In genomic region chr16:49605536-49606241, GRCh38 we compare ENCODE assay signal across 19 cellular contexts.
DNase-seq lines count a peak whose midpoint lies in the region; ATAC-seq and TF ChIP-seq lines count a peak whose summit lies in the region.
"Had no signal": no experiment of that assay in that cellular context is flagged by ENCODE, and none has a peak within 500 bp of the region (broad histone marks: within the 10 kb centered on the region; RNA-seq: fewer than 3 reads in every experiment).

No MANE protein-coding gene starts in this region.

- H3K27ac Mint-ChIP-seq in activated CD8-positive, alpha-beta memory T cell treated with anti-CD3 and anti-CD28 coated beads, Interleukin-2, amount 10 ng/mL, durations not matched to agents 7 days and 5 days = no peak overlapping the region
- H3K27ac Mint-ChIP-seq: CD14-positive monocyte had no signal

- no peaks in the 10 kb centered on the region for H3K4me1 ChIP-seq in vagina
- H3K4me1 ChIP-seq: Caco-2 had no signal

- H3K27me3 ChIP-seq in vagina = no peaks in the 10 kb centered on the region
- H3K27me3 ChIP-seq: MG63 had no signal

- no peak overlapping the region for H3K4me3 ChIP-seq in vagina
- H3K4me3 ChIP-seq: MG63 had no signal

- no peaks in the 10 kb centered on the region for H3K9me3 Mint-ChIP-seq in activated CD8-positive, alpha-beta memory T cell treated with anti-CD3 and anti-CD28 coated beads, Interleukin-2, amount 10 ng/mL, durations not matched to agents 7 days and 5 days (ENCODE audit: low read depth)

- no peak overlapping the region for H3K4me3 Mint-ChIP-seq in activated CD8-positive, alpha-beta memory T cell treated with anti-CD3 and anti-CD28 coated beads, Interleukin-2, amount 10 ng/mL, durations not matched to agents 7 days and 5 days
- H3K4me3 Mint-ChIP-seq: CD14-positive monocyte had no signal

- no peaks in the 10 kb centered on the region for H3K4me1 Mint-ChIP-seq in activated CD8-positive, alpha-beta memory T cell treated with anti-CD3 and anti-CD28 coated beads, Interleukin-2, amount 10 ng/mL, durations not matched to agents 7 days and 5 days
- H3K4me1 Mint-ChIP-seq: CD14-positive monocyte had no signal

- H3K9me3 ChIP-seq in KOPT-K1 (ENCODE audit: insufficient read depth, low read length, poor library complexity, severe bottlenecking) = no peaks in the 10 kb centered on the region
- H3K9me3 ChIP-seq in vagina = no peaks in the 10 kb centered on the region
- H3K9me3 ChIP-seq: Caco-2, MG63 had no signal

- no peaks in the 10 kb centered on the region for H3K36me3 ChIP-seq in KOPT-K1 (ENCODE audit: insufficient read depth, low read length)
- H3K36me3 ChIP-seq in vagina = no peaks in the 10 kb centered on the region
- H3K36me3 ChIP-seq: MG63 had no signal

- TF ChIP-seq CTCF in vagina (IDR thresholded peaks at IDR 0.05) = no peak

- CTCF ChIA-PET in activated CD8-positive, alpha-beta memory T cell treated with anti-CD3 and anti-CD28 coated beads, Interleukin-2, amount 10 ng/mL, durations not matched to agents 7 days and 5 days (lab: Charles Lee) = no interaction called here

- ATAC-seq in activated CD8-positive, alpha-beta memory T cell treated with anti-CD3 and anti-CD28 coated beads, Interleukin-2, amount 10 ng/mL, durations not matched to agents 7 days and 5 days = no peak
- no peak for ATAC-seq in left lobe of liver

- peak overlapping the region; percentile 64 for H3K27ac ChIP-seq in KOPT-K1 (ENCODE audit: low read depth, low read length, poor library complexity, severe bottlenecking)
- no peak overlapping the region for H3K27ac ChIP-seq in vagina

- TF ChIP-seq POLR2A in vagina (IDR thresholded peaks at IDR 0.05) = no peak

- DNase-seq in activated CD8-positive, alpha-beta memory T cell treated with anti-CD3 and anti-CD28 coated beads, Interleukin-2, amount 10 ng/mL, durations not matched to agents 7 days and 5 days = peak; percentile 11
- no peak for DNase-seq in activated CD8-positive, alpha-beta memory T cell treated with anti-CD3 and anti-CD28 coated beads, Interleukin-2, amount 50 U/mL, for 4 hours
- DNase-seq in left lobe of liver (ENCODE audit: low spot score) (peak; percentile 14), vagina (ENCODE audit: extremely low spot score in 2 of 2) (peak; percentile 58 to 79), T-helper 9 cell (no peak), HuH-7.5 (ENCODE audit: low spot score) (no peak)
- DNase-seq: Caco-2, EL, H7, Karpas-422, MG63, NCI-H1092, NCI-H1694, NCI-H226, NCI-H524 treated with DMSO at 0.1 percent for 48 hours, OCI-M1, SIG-M5 had no signal

- H3K36me3 Mint-ChIP-seq in activated CD8-positive, alpha-beta memory T cell treated with anti-CD3 and anti-CD28 coated beads, Interleukin-2, amount 10 ng/mL, durations not matched to agents 7 days and 5 days = no peaks in the 10 kb centered on the region
- H3K36me3 Mint-ChIP-seq: CD14-positive monocyte had no signal

- intact Hi-C loops in vagina (cut with DNase I) = no loop called here

- H3K27me3 Mint-ChIP-seq in activated CD8-positive, alpha-beta memory T cell treated with anti-CD3 and anti-CD28 coated beads, Interleukin-2, amount 10 ng/mL, durations not matched to agents 7 days and 5 days = peaks cover 13% of the 10 kb centered on the region

Comparison
In these comparisons a context has a peak if more than half of its experiments do, and no peak if none do; other contexts are left out.
1. DNase-seq: peak in activated CD8-positive, alpha-beta memory T cell treated with anti-CD3 and anti-CD28 coated beads, Interleukin-2, amount 10 ng/mL, durations not matched to agents 7 days and 5 days (single experiment), left lobe of liver (single experiment) and vagina (2 of 2); none in activated CD8-positive, alpha-beta memory T cell treated with anti-CD3 and anti-CD28 coated beads, Interleukin-2, amount 50 U/mL, for 4 hours (single experiment), T-helper 9 cell (single experiment) and HuH-7.5 (single experiment).